Comparison of ENCODE assay signal across 1 cellular context in the genomic region with DNA sequence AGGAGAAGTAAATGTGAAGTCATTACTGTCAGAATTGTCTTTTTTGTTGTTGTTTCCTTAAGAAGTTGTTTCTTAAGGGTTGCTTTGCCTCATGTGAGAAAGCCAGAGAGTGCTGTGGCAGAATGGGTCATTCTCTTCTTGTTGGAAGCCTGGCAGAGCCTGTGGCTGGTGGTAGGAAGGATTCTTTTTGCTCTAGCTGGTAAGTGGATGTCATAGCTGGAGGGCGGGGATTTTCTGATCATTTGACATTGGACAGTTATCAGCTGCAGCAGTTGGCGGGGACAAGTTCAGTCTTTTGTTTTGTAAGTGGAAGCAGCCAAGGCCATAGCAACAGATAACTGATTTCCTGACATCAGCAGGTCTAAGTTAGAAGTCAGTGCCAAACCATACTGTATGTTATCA.
TF ChIP-seq lines count a peak whose summit lies in the region.

No MANE protein-coding gene starts in this region.

TF ChIP-seq in HepG2, 621 proteins besides CTCF, POLR2A, EP300 and RAD21 (continued from another document and continues in another):
- TF ChIP-seq, protein P1, sequence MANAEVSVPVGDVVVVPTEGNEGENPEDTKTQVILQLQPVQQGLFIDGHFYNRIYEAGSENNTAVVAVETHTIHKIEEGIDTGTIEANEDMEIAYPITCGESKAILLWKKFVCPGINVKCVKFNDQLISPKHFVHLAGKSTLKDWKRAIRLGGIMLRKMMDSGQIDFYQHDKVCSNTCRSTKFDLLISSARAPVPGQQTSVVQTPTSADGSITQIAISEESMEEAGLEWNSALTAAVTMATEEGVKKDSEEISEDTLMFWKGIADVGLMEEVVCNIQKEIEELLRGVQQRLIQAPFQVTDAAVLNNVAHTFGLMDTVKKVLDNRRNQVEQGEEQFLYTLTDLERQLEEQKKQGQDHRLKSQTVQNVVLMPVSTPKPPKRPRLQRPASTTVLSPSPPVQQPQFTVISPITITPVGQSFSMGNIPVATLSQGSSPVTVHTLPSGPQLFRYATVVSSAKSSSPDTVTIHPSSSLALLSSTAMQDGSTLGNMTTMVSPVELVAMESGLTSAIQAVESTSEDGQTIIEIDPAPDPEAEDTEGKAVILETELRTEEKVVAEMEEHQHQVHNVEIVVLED (CRISPR knock-in tag; IDR thresholded peaks at IDR 0.05; ENCODE audit: borderline replicate concordance), result no peak
- TF ChIP-seq, protein P2, sequence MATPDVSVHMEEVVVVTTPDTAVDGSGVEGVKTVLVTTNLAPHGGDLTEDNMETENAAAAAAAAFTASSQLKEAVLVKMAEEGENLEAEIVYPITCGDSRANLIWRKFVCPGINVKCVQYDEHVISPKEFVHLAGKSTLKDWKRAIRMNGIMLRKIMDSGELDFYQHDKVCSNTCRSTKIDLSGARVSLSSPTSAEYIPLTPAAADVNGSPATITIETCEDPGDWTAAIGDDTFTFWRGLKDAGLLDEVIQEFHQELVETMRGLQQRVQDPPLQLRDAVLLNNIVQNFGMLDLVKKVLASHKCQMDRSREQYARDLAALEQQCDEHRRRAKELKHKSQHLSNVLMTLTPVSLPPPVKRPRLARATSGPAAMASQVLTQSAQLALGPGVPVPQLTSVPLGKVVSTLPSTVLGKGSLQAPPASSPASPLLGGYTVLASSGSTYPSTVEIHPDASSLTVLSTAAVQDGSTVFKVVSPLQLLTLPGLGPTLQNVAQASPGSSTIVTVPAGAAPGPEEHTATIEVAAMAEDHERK (CRISPR knock-in tag; IDR thresholded peaks at IDR 0.05; ENCODE audit: low read depth), result no peak
- TF ChIP-seq FOXK2 (IDR thresholded peaks at IDR 0.05), result no peak
- peak; percentile 58 for TF ChIP-seq RARA (CRISPR knock-in tag; IDR thresholded peaks at IDR 0.05)
- TF ChIP-seq ZNF430 (CRISPR knock-in tag; IDR thresholded peaks at IDR 0.05), result 0 out of 2 replicates have a peak, but pooled peaks have one; percentile 13
- no peak for TF ChIP-seq TBP (CRISPR knock-in tag; IDR thresholded peaks at IDR 0.05)
- no peak for TF ChIP-seq ZNF10 (CRISPR knock-in tag; IDR thresholded peaks at IDR 0.05; ENCODE audit: borderline replicate concordance, low read depth)
- no peak for TF ChIP-seq GTF3A (CRISPR knock-in tag; conservative IDR thresholded peaks at IDR 0.05)
- TF ChIP-seq MAFK (conservative IDR thresholded peaks at IDR 0.05 in 1 of 2, IDR thresholded peaks at IDR 0.05 in 1 of 2; ENCODE audit: low read length in 2 of 2), result peak; percentile 56 to 60; a peak in 2 of 4 replicates
- TF ChIP-seq PHF5A (CRISPR knock-in tag; IDR thresholded peaks at IDR 0.05; ENCODE audit: low read depth, unreplicated experiment), result no peak
- no peak for TF ChIP-seq NFYC (CRISPR knock-in tag; IDR thresholded peaks at IDR 0.05)
- peak; percentile 52; the same call in 1 of the 2 replicates for TF ChIP-seq TCF7 (IDR thresholded peaks at IDR 0.05; ENCODE audit: low read depth)
- no peak for TF ChIP-seq ERF (CRISPR knock-in tag; IDR thresholded peaks at IDR 0.05)
- no peak for TF ChIP-seq ZNF660 (CRISPR knock-in tag; IDR thresholded peaks at IDR 0.05; ENCODE audit: borderline replicate concordance, low read depth)
- TF ChIP-seq MEIS1 (CRISPR knock-in tag; IDR thresholded peaks at IDR 0.05; ENCODE audit: borderline replicate concordance), result no peak; the same call in 1 of the 2 replicates
- no peak for TF ChIP-seq ZNF749 (CRISPR knock-in tag; IDR thresholded peaks at IDR 0.05; ENCODE audit: borderline replicate concordance)
- no peak for TF ChIP-seq EZH2 (conservative IDR thresholded peaks at IDR 0.05; ENCODE audit: low read depth, low read length)
- TF ChIP-seq ZMAT3 (CRISPR knock-in tag; conservative IDR thresholded peaks at IDR 0.05), result no peak
- no peak for TF ChIP-seq ZNF615 (CRISPR knock-in tag; IDR thresholded peaks at IDR 0.05; ENCODE audit: borderline replicate concordance)
- TF ChIP-seq, protein P3, sequence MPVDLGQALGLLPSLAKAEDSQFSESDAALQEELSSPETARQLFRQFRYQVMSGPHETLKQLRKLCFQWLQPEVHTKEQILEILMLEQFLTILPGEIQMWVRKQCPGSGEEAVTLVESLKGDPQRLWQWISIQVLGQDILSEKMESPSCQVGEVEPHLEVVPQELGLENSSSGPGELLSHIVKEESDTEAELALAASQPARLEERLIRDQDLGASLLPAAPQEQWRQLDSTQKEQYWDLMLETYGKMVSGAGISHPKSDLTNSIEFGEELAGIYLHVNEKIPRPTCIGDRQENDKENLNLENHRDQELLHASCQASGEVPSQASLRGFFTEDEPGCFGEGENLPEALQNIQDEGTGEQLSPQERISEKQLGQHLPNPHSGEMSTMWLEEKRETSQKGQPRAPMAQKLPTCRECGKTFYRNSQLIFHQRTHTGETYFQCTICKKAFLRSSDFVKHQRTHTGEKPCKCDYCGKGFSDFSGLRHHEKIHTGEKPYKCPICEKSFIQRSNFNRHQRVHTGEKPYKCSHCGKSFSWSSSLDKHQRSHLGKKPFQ (CRISPR knock-in tag; IDR thresholded peaks at IDR 0.05; ENCODE audit: insufficient replicate concordance), result no peak
- TF ChIP-seq, protein P4, sequence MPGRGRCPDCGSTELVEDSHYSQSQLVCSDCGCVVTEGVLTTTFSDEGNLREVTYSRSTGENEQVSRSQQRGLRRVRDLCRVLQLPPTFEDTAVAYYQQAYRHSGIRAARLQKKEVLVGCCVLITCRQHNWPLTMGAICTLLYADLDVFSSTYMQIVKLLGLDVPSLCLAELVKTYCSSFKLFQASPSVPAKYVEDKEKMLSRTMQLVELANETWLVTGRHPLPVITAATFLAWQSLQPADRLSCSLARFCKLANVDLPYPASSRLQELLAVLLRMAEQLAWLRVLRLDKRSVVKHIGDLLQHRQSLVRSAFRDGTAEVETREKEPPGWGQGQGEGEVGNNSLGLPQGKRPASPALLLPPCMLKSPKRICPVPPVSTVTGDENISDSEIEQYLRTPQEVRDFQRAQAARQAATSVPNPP (CRISPR knock-in tag; IDR thresholded peaks at IDR 0.05), result no peak
- TF ChIP-seq ETV5 (CRISPR knock-in tag; IDR thresholded peaks at IDR 0.05; ENCODE audit: borderline replicate concordance), result peak; percentile 56; the same call in 1 of the 2 replicates
- TF ChIP-seq RFX1 (IDR thresholded peaks at IDR 0.05), result peak; percentile 55; the same call in 1 of the 2 replicates
- TF ChIP-seq ZMYM4 (CRISPR knock-in tag; IDR thresholded peaks at IDR 0.05), result peak; percentile 57
- TF ChIP-seq ZNF251 (CRISPR knock-in tag; IDR thresholded peaks at IDR 0.05), result no peak
- TF ChIP-seq, protein P5, sequence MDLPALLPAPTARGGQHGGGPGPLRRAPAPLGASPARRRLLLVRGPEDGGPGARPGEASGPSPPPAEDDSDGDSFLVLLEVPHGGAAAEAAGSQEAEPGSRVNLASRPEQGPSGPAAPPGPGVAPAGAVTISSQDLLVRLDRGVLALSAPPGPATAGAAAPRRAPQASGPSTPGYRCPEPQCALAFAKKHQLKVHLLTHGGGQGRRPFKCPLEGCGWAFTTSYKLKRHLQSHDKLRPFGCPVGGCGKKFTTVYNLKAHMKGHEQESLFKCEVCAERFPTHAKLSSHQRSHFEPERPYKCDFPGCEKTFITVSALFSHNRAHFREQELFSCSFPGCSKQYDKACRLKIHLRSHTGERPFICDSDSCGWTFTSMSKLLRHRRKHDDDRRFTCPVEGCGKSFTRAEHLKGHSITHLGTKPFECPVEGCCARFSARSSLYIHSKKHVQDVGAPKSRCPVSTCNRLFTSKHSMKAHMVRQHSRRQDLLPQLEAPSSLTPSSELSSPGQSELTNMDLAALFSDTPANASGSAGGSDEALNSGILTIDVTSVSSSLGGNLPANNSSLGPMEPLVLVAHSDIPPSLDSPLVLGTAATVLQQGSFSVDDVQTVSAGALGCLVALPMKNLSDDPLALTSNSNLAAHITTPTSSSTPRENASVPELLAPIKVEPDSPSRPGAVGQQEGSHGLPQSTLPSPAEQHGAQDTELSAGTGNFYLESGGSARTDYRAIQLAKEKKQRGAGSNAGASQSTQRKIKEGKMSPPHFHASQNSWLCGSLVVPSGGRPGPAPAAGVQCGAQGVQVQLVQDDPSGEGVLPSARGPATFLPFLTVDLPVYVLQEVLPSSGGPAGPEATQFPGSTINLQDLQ (CRISPR knock-in tag; IDR thresholded peaks at IDR 0.05), result no peak
- no peak for TF ChIP-seq ZFX (CRISPR knock-in tag; IDR thresholded peaks at IDR 0.05; ENCODE audit: low read depth)
- TF ChIP-seq ZNF17 (CRISPR knock-in tag; IDR thresholded peaks at IDR 0.05), result no peak
- no peak for TF ChIP-seq ZNF343 (CRISPR knock-in tag; IDR thresholded peaks at IDR 0.05)
- no peak for TF ChIP-seq KDM5A (IDR thresholded peaks at IDR 0.05; ENCODE audit: borderline replicate concordance, low read length)
- TF ChIP-seq KLF6 (CRISPR knock-in tag; IDR thresholded peaks at IDR 0.05), result 0 out of 2 replicates have a peak, but pooled peaks have one; percentile 3
- TF ChIP-seq ZNF850 (CRISPR knock-in tag; conservative IDR thresholded peaks at IDR 0.05), result no peak
- TF ChIP-seq, protein P6, sequence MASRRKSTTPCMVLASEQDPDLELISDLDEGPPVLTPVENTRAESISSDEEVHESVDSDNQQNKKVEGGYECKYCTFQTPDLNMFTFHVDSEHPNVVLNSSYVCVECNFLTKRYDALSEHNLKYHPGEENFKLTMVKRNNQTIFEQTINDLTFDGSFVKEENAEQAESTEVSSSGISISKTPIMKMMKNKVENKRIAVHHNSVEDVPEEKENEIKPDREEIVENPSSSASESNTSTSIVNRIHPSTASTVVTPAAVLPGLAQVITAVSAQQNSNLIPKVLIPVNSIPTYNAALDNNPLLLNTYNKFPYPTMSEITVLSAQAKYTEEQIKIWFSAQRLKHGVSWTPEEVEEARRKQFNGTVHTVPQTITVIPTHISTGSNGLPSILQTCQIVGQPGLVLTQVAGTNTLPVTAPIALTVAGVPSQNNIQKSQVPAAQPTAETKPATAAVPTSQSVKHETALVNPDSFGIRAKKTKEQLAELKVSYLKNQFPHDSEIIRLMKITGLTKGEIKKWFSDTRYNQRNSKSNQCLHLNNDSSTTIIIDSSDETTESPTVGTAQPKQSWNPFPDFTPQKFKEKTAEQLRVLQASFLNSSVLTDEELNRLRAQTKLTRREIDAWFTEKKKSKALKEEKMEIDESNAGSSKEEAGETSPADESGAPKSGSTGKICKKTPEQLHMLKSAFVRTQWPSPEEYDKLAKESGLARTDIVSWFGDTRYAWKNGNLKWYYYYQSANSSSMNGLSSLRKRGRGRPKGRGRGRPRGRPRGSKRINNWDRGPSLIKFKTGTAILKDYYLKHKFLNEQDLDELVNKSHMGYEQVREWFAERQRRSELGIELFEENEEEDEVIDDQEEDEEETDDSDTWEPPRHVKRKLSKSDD (CRISPR knock-in tag; IDR thresholded peaks at IDR 0.05; ENCODE audit: low read depth), result no peak
- TF ChIP-seq FOXA3 (CRISPR knock-in tag; IDR thresholded peaks at IDR 0.05), result peak; percentile 56
- TF ChIP-seq ZSCAN22 (CRISPR knock-in tag; IDR thresholded peaks at IDR 0.05), result no peak
- no peak for TF ChIP-seq ZNF143 (CRISPR knock-in tag; IDR thresholded peaks at IDR 0.05)
- TF ChIP-seq, protein P7, sequence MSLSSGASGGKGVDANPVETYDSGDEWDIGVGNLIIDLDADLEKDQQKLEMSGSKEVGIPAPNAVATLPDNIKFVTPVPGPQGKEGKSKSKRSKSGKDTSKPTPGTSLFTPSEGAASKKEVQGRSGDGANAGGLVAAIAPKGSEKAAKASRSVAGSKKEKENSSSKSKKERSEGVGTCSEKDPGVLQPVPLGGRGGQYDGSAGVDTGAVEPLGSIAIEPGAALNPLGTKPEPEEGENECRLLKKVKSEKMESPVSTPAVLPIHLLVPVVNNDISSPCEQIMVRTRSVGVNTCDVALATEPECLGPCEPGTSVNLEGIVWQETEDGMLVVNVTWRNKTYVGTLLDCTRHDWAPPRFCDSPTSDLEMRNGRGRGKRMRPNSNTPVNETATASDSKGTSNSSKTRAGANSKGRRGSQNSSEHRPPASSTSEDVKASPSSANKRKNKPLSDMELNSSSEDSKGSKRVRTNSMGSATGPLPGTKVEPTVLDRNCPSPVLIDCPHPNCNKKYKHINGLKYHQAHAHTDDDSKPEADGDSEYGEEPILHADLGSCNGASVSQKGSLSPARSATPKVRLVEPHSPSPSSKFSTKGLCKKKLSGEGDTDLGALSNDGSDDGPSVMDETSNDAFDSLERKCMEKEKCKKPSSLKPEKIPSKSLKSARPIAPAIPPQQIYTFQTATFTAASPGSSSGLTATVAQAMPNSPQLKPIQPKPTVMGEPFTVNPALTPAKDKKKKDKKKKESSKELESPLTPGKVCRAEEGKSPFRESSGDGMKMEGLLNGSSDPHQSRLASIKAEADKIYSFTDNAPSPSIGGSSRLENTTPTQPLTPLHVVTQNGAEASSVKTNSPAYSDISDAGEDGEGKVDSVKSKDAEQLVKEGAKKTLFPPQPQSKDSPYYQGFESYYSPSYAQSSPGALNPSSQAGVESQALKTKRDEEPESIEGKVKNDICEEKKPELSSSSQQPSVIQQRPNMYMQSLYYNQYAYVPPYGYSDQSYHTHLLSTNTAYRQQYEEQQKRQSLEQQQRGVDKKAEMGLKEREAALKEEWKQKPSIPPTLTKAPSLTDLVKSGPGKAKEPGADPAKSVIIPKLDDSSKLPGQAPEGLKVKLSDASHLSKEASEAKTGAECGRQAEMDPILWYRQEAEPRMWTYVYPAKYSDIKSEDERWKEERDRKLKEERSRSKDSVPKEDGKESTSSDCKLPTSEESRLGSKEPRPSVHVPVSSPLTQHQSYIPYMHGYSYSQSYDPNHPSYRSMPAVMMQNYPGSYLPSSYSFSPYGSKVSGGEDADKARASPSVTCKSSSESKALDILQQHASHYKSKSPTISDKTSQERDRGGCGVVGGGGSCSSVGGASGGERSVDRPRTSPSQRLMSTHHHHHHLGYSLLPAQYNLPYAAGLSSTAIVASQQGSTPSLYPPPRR (CRISPR knock-in tag; IDR thresholded peaks at IDR 0.05; ENCODE audit: borderline replicate concordance), result peak; percentile 55; the same call in 1 of the 2 replicates
- TF ChIP-seq, protein P8, sequence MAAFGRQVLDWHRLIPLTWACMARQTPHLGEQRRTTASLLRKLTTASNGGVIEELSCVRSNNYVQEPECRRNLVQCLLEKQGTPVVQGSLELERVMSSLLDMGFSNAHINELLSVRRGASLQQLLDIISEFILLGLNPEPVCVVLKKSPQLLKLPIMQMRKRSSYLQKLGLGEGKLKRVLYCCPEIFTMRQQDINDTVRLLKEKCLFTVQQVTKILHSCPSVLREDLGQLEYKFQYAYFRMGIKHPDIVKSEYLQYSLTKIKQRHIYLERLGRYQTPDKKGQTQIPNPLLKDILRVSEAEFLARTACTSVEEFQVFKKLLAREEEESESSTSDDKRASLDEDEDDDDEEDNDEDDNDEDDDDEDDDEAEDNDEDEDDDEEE (CRISPR knock-in tag; IDR thresholded peaks at IDR 0.05), result no peak
- TF ChIP-seq MED13 (CRISPR knock-in tag; IDR thresholded peaks at IDR 0.05), result no peak
- no peak for TF ChIP-seq MBD4 (IDR thresholded peaks at IDR 0.05; ENCODE audit: borderline replicate concordance, low read length)
- TF ChIP-seq BCL6 (CRISPR knock-in tag; IDR thresholded peaks at IDR 0.05), result peak; percentile 81
- no peak for TF ChIP-seq JUND (CRISPR knock-in tag; IDR thresholded peaks at IDR 0.05)
- TF ChIP-seq HDAC2 (CRISPR knock-in tag; IDR thresholded peaks at IDR 0.05), result peak; percentile 72
- TF ChIP-seq TP53 (CRISPR knock-in tag; conservative IDR thresholded peaks at IDR 0.05), result no peak
- TF ChIP-seq SOX5 (CRISPR knock-in tag; IDR thresholded peaks at IDR 0.05; ENCODE audit: borderline replicate concordance), result peak; percentile 78; the same call in 1 of the 2 replicates
- no peak for TF ChIP-seq TOPORS (CRISPR knock-in tag; IDR thresholded peaks at IDR 0.05)
- TF ChIP-seq ZNF382 (CRISPR knock-in tag; IDR thresholded peaks at IDR 0.05; ENCODE audit: borderline replicate concordance), result no peak
- no peak for TF ChIP-seq RNF2 (conservative IDR thresholded peaks at IDR 0.05; ENCODE audit: low read depth)
